In genomic region chr1:89041055-89041707, GRCh38 we compare ENCODE assay signal across 10 cellular contexts. TPM values are rescaled to one million over a fixed set of nuclear protein-coding genes. Genes with fewer than 3 reads are reported as not detected.
A peak's percentile ranks its signal among the peaks of the same experiment; 100 is the strongest.
DNase-seq lines count a peak whose midpoint lies in the region; ATAC-seq and TF ChIP-seq lines count a peak whose summit lies in the region.
"Had no signal": no experiment of that assay in that cellular context is flagged by ENCODE, and none has a peak within 500 bp of the region (broad histone marks: within the 10 kb centered on the region; RNA-seq: fewer than 3 reads in every experiment).

No MANE protein-coding gene starts in this region.

- H3K9ac ChIP-seq in mammary epithelial cell (ENCODE audit: insufficient read depth, low read length), result no peak overlapping the region
- H3K9ac ChIP-seq in MM.1S (ENCODE audit: low read length), result no peak overlapping the region

- no peaks in the 10 kb centered on the region for H3K4me1 Mint-ChIP-seq in GM23338
- H3K4me1 Mint-ChIP-seq: neural crest cell had no signal

- H3K4me3 ChIP-seq in GM12864 (ENCODE audit: low read depth, low read length), result no peak overlapping the region
- no peak overlapping the region for H3K4me3 ChIP-seq in mammary epithelial cell (replicated peaks in 1 of 3; ENCODE audit: insufficient read depth in 1 of 3, low read depth in 2 of 3, low read length in 3 of 3)
- no peak overlapping the region for H3K4me3 ChIP-seq in MM.1S (ENCODE audit: low read length)
- no peak overlapping the region for H3K4me3 ChIP-seq in GM23338

- peaks cover 20% of the 10 kb centered on the region for H3K9me3 Mint-ChIP-seq in GM23338
- H3K9me3 Mint-ChIP-seq: neural crest cell had no signal

- dilution Hi-C loops in mammary epithelial cell (cut with HindIII; ENCODE audit: low sequenced_read_pairs), result no loop called here

- peaks cover 2% of the 10 kb centered on the region for H3K27me3 Mint-ChIP-seq in GM23338 (ENCODE audit: insufficient read depth, low read depth, poor library complexity)

- DNase-seq in GM12864 (ENCODE audit: low read depth), result peak; percentile 73
- DNase-seq in mammary epithelial cell, result peak; percentile 79
- no peak for DNase-seq in MM.1S
- no peak for DNase-seq in stimulated activated CD4-positive, alpha-beta T cell treated with anti-CD3 and anti-CD28 coated beads, Interleukin-4, amount 100 ng/mL, for 24 hours
- no peak for DNase-seq in GM23338 (ENCODE audit: low spot score)
- DNase-seq in GM19238 (ENCODE audit: insufficient read length, low spot score), result no peak
- DNase-seq: SIG-M5 had no signal

- H3F3A ChIP-seq in MM.1S (ENCODE audit: insufficient read depth, low read length) (no peaks in the 10 kb centered on the region), GM23338 (replicated peaks; ENCODE audit: low read depth) (no peaks in the 10 kb centered on the region)

- peak overlapping the region; percentile 25 for H3K4me2 ChIP-seq in mammary epithelial cell (ENCODE audit: insufficient read depth, low read depth, low read length)
- H3K4me2 ChIP-seq in MM.1S (ENCODE audit: low read depth, low read length), result no peak overlapping the region
- H3K4me2 ChIP-seq in GM23338, result no peak overlapping the region

- H3K4me3 Mint-ChIP-seq in GM23338, result no peak overlapping the region
- H3K4me3 Mint-ChIP-seq: neural crest cell had no signal

- no peaks in the 10 kb centered on the region for H3K9me3 ChIP-seq in mammary epithelial cell (replicated peaks; ENCODE audit: insufficient read depth, low read length)
- H3K9me3 ChIP-seq in MM.1S (replicated peaks; ENCODE audit: insufficient read depth, low read length), result no peaks in the 10 kb centered on the region

- no peaks in the 10 kb centered on the region for H3K36me3 Mint-ChIP-seq in GM23338 (ENCODE audit: low read depth)

- H3K79me2 ChIP-seq in mammary epithelial cell (ENCODE audit: insufficient read depth, low read length) (no peaks in the 10 kb centered on the region), MM.1S (ENCODE audit: low read length) (no peaks in the 10 kb centered on the region), GM23338 (replicated peaks; ENCODE audit: insufficient read depth) (no peaks in the 10 kb centered on the region)

- H3K9me2 ChIP-seq in MM.1S (replicated peaks; ENCODE audit: insufficient read depth, low read length) (0 out of 2 replicates have a peak, but pooled peaks cover 3% of the 10 kb centered on the region), GM23338 (ENCODE audit: insufficient read depth) (0 out of 2 replicates have a peak, but pooled peaks cover 3% of the 10 kb centered on the region)

- in situ Hi-C loops in mammary epithelial cell (cut with MboI; ENCODE audit: low sequenced_read_pairs in 2 of 2), result no loop called here

- no peak overlapping the region for H2AFZ ChIP-seq in mammary epithelial cell (ENCODE audit: low read depth, low read length)
- no peak overlapping the region for H2AFZ ChIP-seq in MM.1S (ENCODE audit: low read length)
- H2AFZ ChIP-seq in GM23338, result no peak overlapping the region

- 50% methylated on average over 4 of the region's 4 CpGs for WGBS in mammary epithelial cell (ENCODE audit: low coverage, missing lambda C conversion rate)

- no peak for TF ChIP-seq CTCF in GM12864 (IDR thresholded peaks at IDR 0.05; ENCODE audit: low read depth, low read length, missing control alignments)
- no peak for TF ChIP-seq CTCF in mammary epithelial cell (conservative IDR thresholded peaks at IDR 0.05 in 1 of 2, IDR thresholded peaks at IDR 0.05 in 1 of 2; ENCODE audit: extremely low read depth in 1 of 2, insufficient read depth in 1 of 2, low read depth in 1 of 2, low read length in 2 of 2)
- TF ChIP-seq CTCF in MM.1S (IDR thresholded peaks at IDR 0.05; ENCODE audit: low read length), result no peak
- no peak for TF ChIP-seq CTCF in GM23338 (conservative IDR thresholded peaks at IDR 0.05; ENCODE audit: low read depth in 2 of 2)

- no TSS peak for BruUV-seq in mammary epithelial cell (replicated peaks; lab: Mats Ljungman, UMichigan)

- CTCF ChIA-PET in mammary epithelial cell (lab: Charles Lee; ENCODE audit: low non-redundant PET), result interaction anchor here (0.6 kb wide), 1 partner anchor 1861 kb away, joined by 3 read pairs; no protein-coding TSS in a partner anchor

- H3K27ac ChIP-seq in mammary epithelial cell (ENCODE audit: insufficient read depth, low read depth, low read length) (no peak overlapping the region), MM.1S (ENCODE audit: low read length) (no peak overlapping the region), GM23338 (ENCODE audit: low read depth) (no peak overlapping the region)

- H3K36me3 ChIP-seq in mammary epithelial cell (ENCODE audit: insufficient read depth, low read length) (no peaks in the 10 kb centered on the region), MM.1S (replicated peaks; ENCODE audit: insufficient read depth, low read length) (no peaks in the 10 kb centered on the region), GM23338 (ENCODE audit: insufficient read depth) (no peaks in the 10 kb centered on the region)

- H4K20me1 ChIP-seq in mammary epithelial cell (ENCODE audit: insufficient read depth, low read length) (no peaks in the 10 kb centered on the region), MM.1S (ENCODE audit: insufficient read depth, low read length) (no peaks in the 10 kb centered on the region), GM23338 (replicated peaks; ENCODE audit: insufficient read depth) (no peaks in the 10 kb centered on the region)

- ATAC-seq in GM21360 (IDR thresholded peaks at IDR 0.05; ENCODE audit: unreplicated experiment), result peak; percentile 95
- peak; percentile 93 for ATAC-seq in HG03354 (IDR thresholded peaks at IDR 0.05; ENCODE audit: poor library complexity, severe bottlenecking, unreplicated experiment)
- ATAC-seq in GM23338, result no peak

- H3K27ac Mint-ChIP-seq in GM23338, result no peak overlapping the region

- intact Hi-C loops in mammary epithelial cell (cut with micrococcal nuclease), result no loop called here

- H3K27me3 ChIP-seq in mammary epithelial cell (ENCODE audit: insufficient read depth, low read length), result no peaks in the 10 kb centered on the region
- no peaks in the 10 kb centered on the region for H3K27me3 ChIP-seq in MM.1S (replicated peaks; ENCODE audit: insufficient read depth, low read length)
- no peaks in the 10 kb centered on the region for H3K27me3 ChIP-seq in GM23338 (ENCODE audit: insufficient read depth)

- peaks cover 10% of the 10 kb centered on the region for H3K4me1 ChIP-seq in mammary epithelial cell (ENCODE audit: insufficient read depth, low read length)
- no peaks in the 10 kb centered on the region for H3K4me1 ChIP-seq in MM.1S (ENCODE audit: low read length)
- H3K4me1 ChIP-seq in GM23338 (ENCODE audit: insufficient read depth), result no peaks in the 10 kb centered on the region

RNA-seq across cellular contexts. Expression of gene GBP3, which starts 18.5 kb away (rescaled TPM):
- 10 to 100 TPM; 20.2 to 27.2 TPM for total RNA-seq in mammary epithelial cell
- 11.0 TPM for polyA plus RNA-seq in mammary epithelial cell
- polyA minus RNA-seq in mammary epithelial cell, result 12.8 TPM
- total RNA-seq in GM23338 (2014; rRNA removed; shearing (Covaris generic)), result not detected in 2 replicates
- 0.13 TPM in 1 of 2 replicates, not detected in the other for polyA plus RNA-seq in GM23338 (2016; fragmentation: Nextera tagmentation; extraction: Ambion mirVana)
- total RNA-seq: neural crest cell had no signal

RNA-seq across cellular contexts. Expression of gene GBP1, which starts 23.8 kb away (rescaled TPM):
- 10 to 100 TPM; 10.9 to 31.5 TPM for total RNA-seq in mammary epithelial cell
- polyA plus RNA-seq in mammary epithelial cell (5.9 TPM), GM23338 (2016; fragmentation: Nextera tagmentation; extraction: Ambion mirVana) (0.13 TPM in 1 of 2 replicates, not detected in the other)
- 2.0 TPM for polyA minus RNA-seq in mammary epithelial cell
- not detected in 2 replicates for total RNA-seq in GM23338 (2014; rRNA removed; shearing (Covaris generic))
- total RNA-seq: neural crest cell had no signal

RNA-seq across cellular contexts. Expression of gene KYAT3, which starts 48.8 kb away (rescaled TPM):
- 10 to 100 TPM; 23.8 to 26.5 TPM for total RNA-seq in mammary epithelial cell
- 25.0 TPM for polyA plus RNA-seq in mammary epithelial cell
- 12.9 TPM for polyA minus RNA-seq in mammary epithelial cell
- total RNA-seq in GM23338 (2014; rRNA removed; shearing (Covaris generic)), result 49.3 and 49.9 TPM in 2 replicates
- polyA plus RNA-seq in GM23338 (2016; fragmentation: Nextera tagmentation; extraction: Ambion mirVana), result 30.2 and 38.0 TPM in 2 replicates

RNA-seq across cellular contexts. Expression of gene RBMXL1, which starts 48.8 kb away (rescaled TPM):
- total RNA-seq in mammary epithelial cell, result 10 to 100 TPM in 1 of 2 donors, 1 to 10 TPM in 1; 8.2 to 14.6 TPM
- polyA plus RNA-seq in mammary epithelial cell (7.9 TPM), GM23338 (2016; fragmentation: Nextera tagmentation; extraction: Ambion mirVana) (22.0 and 25.4 TPM in 2 replicates)
- polyA minus RNA-seq in mammary epithelial cell, result 11.0 TPM
- total RNA-seq in GM23338 (2014; rRNA removed; shearing (Covaris generic)), result 27.0 and 32.7 TPM in 2 replicates

Comparison
In these comparisons a context has a peak if more than half of its experiments do, and no peak if none do; other contexts are left out.
1. DNase-seq: peak in GM12864 (single experiment) and mammary epithelial cell (single experiment); none in MM.1S (single experiment), stimulated activated CD4-positive, alpha-beta T cell treated with anti-CD3 and anti-CD28 coated beads, Interleukin-4, amount 100 ng/mL, for 24 hours (single experiment), GM23338 (single experiment) and GM19238 (single experiment).
2. RNA of gene GBP3, which starts 18.5 kb away (total RNA-seq): 20.2 to 27.2 TPM in mammary epithelial cell; not detected in GM23338; every median in the first group is over 10 times any median in the second.
3. RNA of gene GBP1, which starts 23.8 kb away (total RNA-seq): 10.9 to 31.5 TPM in mammary epithelial cell; not detected in GM23338; every median in the first group is over 10 times any median in the second.